ENCODE assay signal across 9 cellular contexts in the genomic region with DNA sequence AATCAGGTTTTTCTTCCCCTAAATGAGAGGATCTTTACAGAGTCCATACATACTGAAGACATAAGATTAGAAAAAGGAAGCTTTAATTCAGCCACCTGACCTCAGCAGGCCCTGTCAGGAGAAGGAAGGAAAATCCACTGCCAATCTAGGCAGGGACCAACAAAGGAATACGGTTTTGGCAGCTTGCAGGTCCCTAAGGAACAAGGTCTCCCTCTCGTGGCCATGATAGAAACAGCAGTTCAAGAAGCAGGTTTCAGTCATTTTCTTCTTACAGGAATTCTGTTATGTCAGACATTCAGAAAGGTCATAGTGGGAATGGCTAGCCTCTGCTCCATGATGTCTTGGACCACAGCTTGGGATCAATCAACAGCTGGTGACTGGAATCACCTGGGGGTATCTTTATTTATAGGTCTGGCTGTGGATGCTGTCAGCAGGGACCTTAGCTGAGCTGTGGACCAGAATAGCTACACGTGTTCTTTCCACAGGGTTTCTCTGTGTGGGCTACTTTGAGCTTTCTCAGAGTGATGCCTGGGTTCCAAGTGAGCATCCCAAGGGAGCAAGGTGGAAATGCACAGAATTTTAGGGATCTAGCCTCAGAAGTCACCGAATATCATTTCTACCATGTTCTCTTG. TPM values are rescaled to one million over a fixed set of nuclear protein-coding genes. Genes with fewer than 3 reads are reported as not detected.
DNase-seq lines count a peak whose midpoint lies in the region; ATAC-seq, FAIRE-seq and TF ChIP-seq lines count a peak whose summit lies in the region.
"Had no signal": no experiment of that assay in that cellular context is flagged by ENCODE, and none has a peak within 500 bp of the region (broad histone marks: within the 10 kb centered on the region; RNA-seq: fewer than 3 reads in every experiment).

No MANE protein-coding gene starts in this region.

- no peak for TF ChIP-seq EP300 in K562 (IDR thresholded peaks at IDR 0.05; ENCODE audit: low read length)

- 16% methylated on average over 4 of the region's 4 CpGs for WGBS in K562 (ENCODE audit: insufficient coverage, low coverage, missing lambda C conversion rate)

- CTCF ChIA-PET in CD4-positive, alpha-beta T cell (lab: Charles Lee): interaction anchor here (0.7 to 1.7 kb wide), 7 partner anchors 9 to 508 kb away, joined by 3 to 6 read pairs (median 3); partner anchors contain the start of gene CMSS1
- CTCF ChIA-PET in OCI-LY7 (lab: Charles Lee; ENCODE audit: unreplicated experiment): no interaction called here
- CTCF ChIA-PET in K562 (lab: Yijun Ruan, JAX; ENCODE audit: low intra/inter-chr PET ratio): interaction anchor here (1.7 kb wide), 1 partner anchor 163 kb away, joined by 3 read pairs; no protein-coding TSS in a partner anchor

- H2AFZ ChIP-seq in OCI-LY7 (ENCODE audit: low read length): no peak overlapping the region
- no peak overlapping the region for H2AFZ ChIP-seq in K562 (ENCODE audit: low read depth, low read length)

- H3K36me3 ChIP-seq in OCI-LY7 (ENCODE audit: insufficient read depth, low read length): no peaks in the 10 kb centered on the region
- H3K36me3 ChIP-seq in K562 (ENCODE audit: control insufficient read depth, insufficient read depth, low read length): no peaks in the 10 kb centered on the region

- H3K27ac Mint-ChIP-seq in CD4-positive, alpha-beta T cell: no peak overlapping the region
- H3K27ac Mint-ChIP-seq: T-helper 1 cell treated with Interleukin-12 subunit alpha and Interleukin-12 subunit beta and Interleukin-4 antibody, amounts not matched to agents 30 μg/mL and 1 μg/mL, for 36 hours had no signal

- H3K36me3 Mint-ChIP-seq in CD4-positive, alpha-beta T cell (ENCODE audit: low read depth): peaks cover 6% of the 10 kb centered on the region

- TF ChIP-seq POLR2A in K562 (conservative IDR thresholded peaks at IDR 0.05): no peak

- peak in 4 of 10 experiments; percentile 6 to 23 (median 15) for DNase-seq in CD4-positive, alpha-beta T cell
- DNase-seq in GM18507 (ENCODE audit: extremely low spot score, insufficient read length, low read depth) (peak; percentile 11), HuH-7.5 (ENCODE audit: low spot score) (peak; percentile 36), OCI-LY7 (ENCODE audit: low spot score) (peak; percentile 52), K562 (ENCODE audit: extremely low read depth in 1 of 4, low spot score in 3 of 4) (peak; percentile 41 to 58 (median 50)), iPS-NIHi11 (ENCODE audit: low spot score) (peak; percentile 71), middle frontal gyrus (ENCODE audit: extremely low spot score, low spot score) (no peak)
- peak; percentile 20 for DNase-seq in stimulated activated CD4-positive, alpha-beta T cell treated with anti-CD3 and anti-CD28 coated beads, Interleukin-2, amount 100 ng/mL, for 4 hours (ENCODE audit: low read depth)

- H3K4me2 ChIP-seq in OCI-LY7 (ENCODE audit: low read length) (no peak overlapping the region), K562 (ENCODE audit: insufficient read depth, low read length) (no peak overlapping the region)

- no peaks in the 10 kb centered on the region for H3K27me3 Mint-ChIP-seq in CD4-positive, alpha-beta T cell

- no peaks in the 10 kb centered on the region for H3K9me2 ChIP-seq in OCI-LY7 (ENCODE audit: insufficient read depth, low read length)

- H3K27ac ChIP-seq in CD4-positive, alpha-beta T cell (ENCODE audit: low read depth, low read length): no peak overlapping the region
- H3K27ac ChIP-seq in OCI-LY7 (ENCODE audit: low read depth, low read length, poor library complexity, severe bottlenecking) (no peak overlapping the region), K562 (ENCODE audit: extremely low read depth, low read depth, low read length) (no peak overlapping the region)

- TF ChIP-seq CTCF in CD4-positive, alpha-beta T cell (IDR thresholded peaks at IDR 0.05): peak; percentile 75
- TF ChIP-seq CTCF in OCI-LY7 (conservative IDR thresholded peaks at IDR 0.05; ENCODE audit: low read length): peak; percentile 87
- peak; percentile 54 to 70 (median 68) for TF ChIP-seq CTCF in K562 (IDR thresholded peaks at IDR 0.05 in 2 of 3, conservative IDR thresholded peaks at IDR 0.05 in 1 of 3; ENCODE audit: insufficient read depth in 2 of 3, low read depth in 1 of 3, low read length in 3 of 3)

- peaks cover 9% of the 10 kb centered on the region for H3K9me3 ChIP-seq in CD4-positive, alpha-beta T cell (ENCODE audit: control insufficient read depth, low read length)
- peaks cover 22% of the 10 kb centered on the region; the same call in 1 of the 2 replicates for H3K9me3 ChIP-seq in OCI-LY7 (ENCODE audit: low read length)
- H3K9me3 ChIP-seq in K562 (replicated peaks; ENCODE audit: control insufficient read depth, insufficient read depth, low read depth, low read length): peaks cover 4% of the 10 kb centered on the region; the same call in 1 of the 2 replicates

- H3K9ac ChIP-seq in K562 (ENCODE audit: insufficient read depth in 1 of 2, low read depth in 2 of 2, low read length in 2 of 2): no peak overlapping the region

- peaks cover 5% of the 10 kb centered on the region for H3K9me3 Mint-ChIP-seq in CD4-positive, alpha-beta T cell

- POLR2A ChIA-PET in CD4-positive, alpha-beta T cell (lab: Charles Lee): interaction anchor here (0.8 kb wide), 1 partner anchor 9 kb away, joined by 3 read pairs; the partner anchor contains the start of gene CMSS1
- POLR2A ChIA-PET in OCI-LY7 (lab: Charles Lee) (no interaction called here), K562 (lab: Yijun Ruan, JAX) (no interaction called here)

- H4K20me1 ChIP-seq in OCI-LY7 (ENCODE audit: insufficient read depth, low read length) (no peaks in the 10 kb centered on the region), K562 (replicated peaks; ENCODE audit: control insufficient read depth, insufficient read depth, low read length) (0 out of 2 replicates have a peak, but pooled peaks cover 7% of the 10 kb centered on the region)

- TF ChIP-seq RAD21 in K562 (CRISPR knock-in tag; conservative IDR thresholded peaks at IDR 0.05 in 1 of 2, IDR thresholded peaks at IDR 0.05 in 1 of 2): peak; percentile 46 to 63

- intact Hi-C loops in CD4-positive, alpha-beta T cell (cut with DNase I, micrococcal nuclease): loop anchor here (1.0 to 5.0 kb wide), 2 partner anchors 991 kb away; no protein-coding TSS in a partner anchor
- intact Hi-C loops in OCI-LY7 (cut with micrococcal nuclease; ENCODE audit: unreplicated experiment): no loop called here
- intact Hi-C loops in K562 (cut with micrococcal nuclease): loop anchor here (5.0 kb wide), 1 partner anchor 161 kb away; no protein-coding TSS in a partner anchor

- in situ Hi-C loops in K562 (cut with MboI): no loop called here

- H3K4me3 ChIP-seq in OCI-LY7 (ENCODE audit: low read depth, low read length, poor library complexity, severe bottlenecking): no peak overlapping the region
- no peak overlapping the region for H3K4me3 ChIP-seq in K562

- H3K79me2 ChIP-seq in OCI-LY7 (ENCODE audit: insufficient read depth, low read depth, low read length) (no peaks in the 10 kb centered on the region), K562 (ENCODE audit: control insufficient read depth, insufficient read depth, low read length) (no peaks in the 10 kb centered on the region)

- H3K4me3 Mint-ChIP-seq in CD4-positive, alpha-beta T cell: no peak overlapping the region
- H3K4me3 Mint-ChIP-seq: T-helper 1 cell treated with Interleukin-12 subunit alpha and Interleukin-12 subunit beta and Interleukin-4 antibody, amounts not matched to agents 30 μg/mL and 1 μg/mL, for 36 hours had no signal

- peak; percentile 61 for ATAC-seq in CD4-positive, alpha-beta T cell (ENCODE audit: poor library complexity)
- ATAC-seq in K562: peak; percentile 64

- no peaks in the 10 kb centered on the region for H3K4me1 Mint-ChIP-seq in CD4-positive, alpha-beta T cell (ENCODE audit: low read depth)

- H3K4me1 ChIP-seq in OCI-LY7 (ENCODE audit: insufficient read depth, low read length, poor library complexity, severe bottlenecking): no peaks in the 10 kb centered on the region
- H3K4me1 ChIP-seq in K562 (replicated peaks in 1 of 2; ENCODE audit: control insufficient read depth in 2 of 2, insufficient read depth in 2 of 2, low read length in 2 of 2): no peaks in the 10 kb centered on the region

- H3K27me3 ChIP-seq in CD4-positive, alpha-beta T cell (ENCODE audit: control insufficient read depth, insufficient read depth, low read length): no peaks in the 10 kb centered on the region
- H3K27me3 ChIP-seq in K562 (ENCODE audit: control insufficient read depth in 2 of 2, insufficient read depth in 2 of 2, low read length in 2 of 2): no peaks in the 10 kb centered on the region

- FAIRE-seq in GM18507 (lab: Jason Lieb, UNC) (peak; percentile 73), K562 (lab: Jason Lieb, UNC) (peak; percentile 83)

- H3K9me1 ChIP-seq in K562 (ENCODE audit: control insufficient read depth, insufficient read depth, low read length): no peaks in the 10 kb centered on the region

- no TSS peak for BruUV-seq in OCI-LY7 (replicated peaks; lab: Mats Ljungman, UMichigan)
- BruUV-seq in K562 (replicated peaks; lab: Mats Ljungman, UMichigan): no TSS peak

RNA-seq across cellular contexts. Expression of gene CMSS1, which starts 9.4 kb away (rescaled TPM):
- total RNA-seq in CD4-positive, alpha-beta T cell: 10 to 100 TPM; 12.2 TPM
- total RNA-seq in OCI-LY7 (2014; rRNA removed; shearing (Covaris generic)): 25.7 and 34.2 TPM in 2 replicates
- total RNA-seq in OCI-LY7 (2022) (46.6 and 51.3 TPM in 2 replicates), K562 (2014; rRNA removed) (39.6 and 46.9 TPM in 2 replicates), K562 (2014; rRNA removed; fragmentation: Illumina TruSeq; extraction: Trizol) (85.3 and 86.3 TPM in 2 replicates), K562 (2015; rRNA removed; fragmentation: Illumina TruSeq; extraction: Trizol) (55.2 and 62.4 TPM in 2 replicates), K562 (2021) (75.7 and 78.7 TPM in 2 replicates)
- total RNA-seq in K562 (2011; cell fraction: chromatin; rRNA removed; ENCODE audit: low replicate concordance): 6.1 and 22.5 TPM in 2 replicates
- 5.5 and 6.3 TPM in 2 replicates for total RNA-seq in K562 (2011; cell fraction: nucleolus; rRNA removed)
- 17.7 and 42.3 TPM in 2 replicates for total RNA-seq in K562 (2011; cell fraction: nucleoplasm; rRNA removed)
- polyA plus RNA-seq in K562 (2011; rRNA removed) (40.2 and 56.1 TPM in 2 replicates), K562 (2014; fragmentation: Illumina TruSeq; extraction: Trizol) (58.4 and 72.3 TPM in 2 replicates), K562 (2014; fragmentation: Nextera tagmentation; extraction: Ambion mirVana) (100 to 1,000 TPM in 1 of 2 experiments, 10 to 100 TPM in 1; 73.0 to 109 TPM), K562 (2014; rRNA removed) (50.6 and 63.8 TPM in 2 replicates)
- polyA plus RNA-seq in K562 (2011; cell fraction: cytosol; rRNA removed): 9.6 and 11.7 TPM in 2 replicates
- polyA plus RNA-seq in K562 (2011; cell fraction: nucleus; rRNA removed): 9.8 and 11.2 TPM in 2 replicates
- 52.3 and 62.0 TPM in 2 replicates for polyA plus RNA-seq in K562 (2012)
- polyA minus RNA-seq in K562 (2011; rRNA and poly(A)+ RNA removed): 21.4 and 25.6 TPM in 2 replicates
- 23.0 and 36.2 TPM in 2 replicates for polyA minus RNA-seq in K562 (2011; cell fraction: cytosol; rRNA and poly(A)+ RNA removed)
- 11.2 and 12.4 TPM in 2 replicates for polyA minus RNA-seq in K562 (2011; cell fraction: nucleus; rRNA and poly(A)+ RNA removed)
